In the genomic region with DNA sequence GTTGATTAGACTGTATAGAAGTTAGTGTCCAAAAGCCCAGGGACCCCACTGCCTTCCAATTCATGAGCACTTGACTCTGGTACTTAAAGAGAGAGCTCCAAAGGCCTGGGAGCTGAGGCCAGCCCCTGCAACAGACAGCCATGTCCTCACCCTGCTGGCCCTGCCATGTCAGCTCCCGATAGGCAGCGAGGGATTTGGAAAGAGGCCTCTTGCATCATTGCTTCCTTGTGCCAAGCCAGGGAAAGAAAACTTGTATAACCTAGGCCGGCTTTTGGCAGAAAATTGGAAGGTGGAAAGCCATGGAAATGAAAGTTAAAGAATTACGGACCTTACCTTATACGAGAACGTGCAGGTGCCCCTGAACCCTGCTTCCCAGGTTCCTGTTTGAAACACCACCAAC, we compare ENCODE assay signal across 9 cellular contexts. TPM values are rescaled to one million over a fixed set of nuclear protein-coding genes. Genes with fewer than 3 reads are reported as not detected.
"Had no signal": no experiment of that assay in that cellular context is flagged by ENCODE, and none has a peak within 500 bp of the region (broad histone marks: within the 10 kb centered on the region; RNA-seq: fewer than 3 reads in every experiment).

No MANE protein-coding gene starts in this region.

- ATAC-seq: GM23338 had no signal

- H3K4me1 Mint-ChIP-seq: IgD-negative memory B cell had no signal

- H3K4me3 ChIP-seq: GM23338 had no signal

- H3K9me3 Mint-ChIP-seq: GM23338, H9, IgD-negative memory B cell had no signal

- H3K36me3 Mint-ChIP-seq: IgD-negative memory B cell had no signal

- FAIRE-seq: H1, H54 had no signal

- DNase-seq: H9, HCEC 1CT, KBM-7 had no signal

- H3K4me3 Mint-ChIP-seq: GM23338, H9, IgD-negative memory B cell had no signal

- H3K27ac Mint-ChIP-seq: GM23338, H9, IgD-negative memory B cell had no signal

- H3K4me2 ChIP-seq: GM23338 had no signal

- H2AFZ ChIP-seq: GM23338 had no signal

- H3K27ac ChIP-seq: HL-60 had no signal

RNA-seq across cellular contexts. Expression of gene PCK1, which starts 8.4 kb away (rescaled TPM):
- total RNA-seq: GM23338, H1, H9, HT1080 had no signal
- polyA plus RNA-seq: GM23338, H1, IgD-negative memory B cell had no signal

RNA-seq across cellular contexts. Expression of gene CTCFL, which starts 27.5 kb away (rescaled TPM):
- total RNA-seq: HT1080 had no signal
- polyA plus RNA-seq: IgD-negative memory B cell had no signal
